1 cellular context compared by ENCODE assay signal in the genomic region with DNA sequence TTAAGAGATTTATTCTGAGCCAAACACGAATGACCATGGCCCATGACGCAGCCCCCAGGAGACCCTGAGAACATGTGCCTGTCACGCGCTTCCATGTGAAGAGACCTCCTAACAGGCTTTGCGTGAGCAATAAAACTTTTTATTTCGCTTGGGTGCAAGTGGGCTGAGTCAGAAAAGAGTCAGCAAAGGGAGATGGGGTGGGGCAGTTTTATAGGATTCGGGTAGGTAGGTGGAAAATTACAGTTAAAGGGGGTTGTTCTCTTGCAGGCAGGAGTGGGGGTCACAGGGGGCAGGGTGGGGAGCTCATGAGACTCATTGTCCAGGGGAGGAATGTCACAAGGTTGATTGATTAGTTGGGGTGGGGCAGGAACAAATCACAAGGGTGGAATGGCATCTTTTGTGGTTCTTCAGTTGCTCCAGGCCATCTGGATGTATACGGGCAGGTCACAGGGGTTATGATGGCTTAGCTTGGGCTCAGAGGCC.
TF ChIP-seq lines count a peak whose summit lies in the region.

No MANE protein-coding gene starts in this region.

TF ChIP-seq in HEK293, 187 proteins besides CTCF, POLR2A, EP300 and RAD21 (continued from another document):
- TF ChIP-seq, protein P1, sequence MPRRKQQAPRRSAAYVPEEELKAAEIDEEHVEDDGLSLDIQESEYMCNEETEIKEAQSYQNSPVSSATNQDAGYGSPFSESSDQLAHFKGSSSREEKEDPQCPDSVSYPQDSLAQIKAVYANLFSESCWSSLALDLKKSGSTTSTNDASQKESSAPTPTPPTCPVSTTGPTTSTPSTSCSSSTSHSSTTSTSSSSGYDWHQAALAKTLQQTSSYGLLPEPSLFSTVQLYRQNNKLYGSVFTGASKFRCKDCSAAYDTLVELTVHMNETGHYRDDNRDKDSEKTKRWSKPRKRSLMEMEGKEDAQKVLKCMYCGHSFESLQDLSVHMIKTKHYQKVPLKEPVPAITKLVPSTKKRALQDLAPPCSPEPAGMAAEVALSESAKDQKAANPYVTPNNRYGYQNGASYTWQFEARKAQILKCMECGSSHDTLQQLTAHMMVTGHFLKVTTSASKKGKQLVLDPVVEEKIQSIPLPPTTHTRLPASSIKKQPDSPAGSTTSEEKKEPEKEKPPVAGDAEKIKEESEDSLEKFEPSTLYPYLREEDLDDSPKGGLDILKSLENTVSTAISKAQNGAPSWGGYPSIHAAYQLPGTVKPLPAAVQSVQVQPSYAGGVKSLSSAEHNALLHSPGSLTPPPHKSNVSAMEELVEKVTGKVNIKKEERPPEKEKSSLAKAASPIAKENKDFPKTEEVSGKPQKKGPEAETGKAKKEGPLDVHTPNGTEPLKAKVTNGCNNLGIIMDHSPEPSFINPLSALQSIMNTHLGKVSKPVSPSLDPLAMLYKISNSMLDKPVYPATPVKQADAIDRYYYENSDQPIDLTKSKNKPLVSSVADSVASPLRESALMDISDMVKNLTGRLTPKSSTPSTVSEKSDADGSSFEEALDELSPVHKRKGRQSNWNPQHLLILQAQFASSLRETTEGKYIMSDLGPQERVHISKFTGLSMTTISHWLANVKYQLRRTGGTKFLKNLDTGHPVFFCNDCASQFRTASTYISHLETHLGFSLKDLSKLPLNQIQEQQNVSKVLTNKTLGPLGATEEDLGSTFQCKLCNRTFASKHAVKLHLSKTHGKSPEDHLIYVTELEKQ (tag by site-specific recombination; IDR thresholded peaks at IDR 0.05; ENCODE audit: borderline replicate concordance): 0 out of 2 replicates have a peak, but pooled peaks have one; percentile 14
- TF ChIP-seq KLF8 (tag by site-specific recombination; IDR thresholded peaks at IDR 0.05) (no peak), ZNF214 (tag by site-specific recombination; IDR thresholded peaks at IDR 0.05; ENCODE audit: borderline replicate concordance) (no peak), ZNF623 (tag by site-specific recombination; IDR thresholded peaks at IDR 0.05) (no peak)
TF ChIP-seq in HEK293: peak in this region for 19.
